In genomic region chr1:46134660-46135331, GRCh38 we compare ENCODE assay signal across 9 cellular contexts. TPM values are rescaled to one million over a fixed set of nuclear protein-coding genes. Genes with fewer than 3 reads are reported as not detected.
DNase-seq lines count a peak whose midpoint lies in the region; ATAC-seq and TF ChIP-seq lines count a peak whose summit lies in the region.
"Had no signal": no experiment of that assay in that cellular context is flagged by ENCODE, and none has a peak within 500 bp of the region (broad histone marks: within the 10 kb centered on the region; RNA-seq: fewer than 3 reads in every experiment).

No MANE protein-coding gene starts in this region.

- H3K27me3 ChIP-seq in RWPE2 (ENCODE audit: insufficient read depth, poor library complexity, severe bottlenecking) = no peaks in the 10 kb centered on the region
- H3K27me3 ChIP-seq in Peyer's patch = no peaks in the 10 kb centered on the region
- peaks cover 24% of the 10 kb centered on the region for H3K27me3 ChIP-seq in CD8-positive, alpha-beta memory T cell (ENCODE audit: insufficient read depth, low read length, poor library complexity, severe bottlenecking)

- H3K27ac Mint-ChIP-seq in CD8-positive, alpha-beta memory T cell = no peak overlapping the region
- H3K27ac Mint-ChIP-seq: T-helper 1 cell treated with Interleukin-12 subunit alpha and Interleukin-12 subunit beta and Interleukin-4 antibody, amounts not matched to agents 30 μg/mL and 1 μg/mL, for 36 hours had no signal

- peak; percentile 48 for DNase-seq in COR-L47 (lab: John Stamatoyannopoulos, UW)
- no peak for DNase-seq in RWPE2 (ENCODE audit: low spot score)
- DNase-seq in kidney tubule cell (ENCODE audit: low spot score) = peak; percentile 66
- DNase-seq in SW 1271 (lab: John Stamatoyannopoulos, UW) = no peak
- DNase-seq in Peyer's patch = no peak
- DNase-seq in CD8-positive, alpha-beta memory T cell = no peak

- peak overlapping the region in 1 of 7 donors; percentile 19 for H3K4me3 Mint-ChIP-seq in CD8-positive, alpha-beta memory T cell

- H3K27ac ChIP-seq in RWPE2 (ENCODE audit: poor library complexity, severe bottlenecking) (peak overlapping the region; percentile 79), Peyer's patch (peak overlapping the region in 2 of 4 donors; percentile 21 to 96)
- H3K27ac ChIP-seq in CD8-positive, alpha-beta memory T cell (ENCODE audit: low read depth, low read length) = no peak overlapping the region

- H3K36me3 ChIP-seq in RWPE2 (ENCODE audit: low read depth) (no peaks in the 10 kb centered on the region), Peyer's patch (no peaks in the 10 kb centered on the region)
- H3K36me3 ChIP-seq in CD8-positive, alpha-beta memory T cell (ENCODE audit: insufficient read depth, low read length) = no peaks in the 10 kb centered on the region

- H3K9me3 ChIP-seq in RWPE2 (ENCODE audit: severe bottlenecking) = no peaks in the 10 kb centered on the region
- H3K9me3 ChIP-seq in Peyer's patch = no peaks in the 10 kb centered on the region
- no peaks in the 10 kb centered on the region for H3K9me3 ChIP-seq in CD8-positive, alpha-beta memory T cell (ENCODE audit: low read length)

- ATAC-seq in RWPE2 (ENCODE audit: low read depth) (peak; percentile 35), GM18519 (IDR thresholded peaks at IDR 0.05; ENCODE audit: low FRiP score, unreplicated experiment) (no peak)

- peaks cover 27 to 40% (median 35%) of the 10 kb centered on the region in 3 donors for H3K4me1 Mint-ChIP-seq in CD8-positive, alpha-beta memory T cell

- POLR2A ChIA-PET in CD8-positive, alpha-beta memory T cell (lab: Charles Lee) = no interaction called here

- H3K4me3 ChIP-seq in RWPE2 (ENCODE audit: severe bottlenecking) (no peak overlapping the region), Peyer's patch (no peak overlapping the region)
- no peak overlapping the region for H3K4me3 ChIP-seq in CD8-positive, alpha-beta memory T cell (ENCODE audit: low read length)

- peaks cover 0 to 11% (median 0%) of the 10 kb centered on the region in 3 donors for H3K36me3 Mint-ChIP-seq in CD8-positive, alpha-beta memory T cell

- no peaks in the 10 kb centered on the region for H3K9me3 Mint-ChIP-seq in CD8-positive, alpha-beta memory T cell
- H3K9me3 Mint-ChIP-seq: T-helper 1 cell treated with Interleukin-12 subunit alpha and Interleukin-12 subunit beta and Interleukin-4 antibody, amounts not matched to agents 30 μg/mL and 1 μg/mL, for 36 hours had no signal

- TF ChIP-seq POLR2A in Peyer's patch (IDR thresholded peaks at IDR 0.05) = no peak

- TF ChIP-seq EP300 in Ishikawa (IDR thresholded peaks at IDR 0.05; ENCODE audit: borderline replicate concordance) = peak; percentile 42; the same call in 1 of the 2 replicates

- CTCF ChIA-PET in CD8-positive, alpha-beta memory T cell (lab: Charles Lee) = no interaction called here

- TF ChIP-seq CTCF in RWPE2 (IDR thresholded peaks at IDR 0.05; ENCODE audit: poor library complexity, severe bottlenecking) (no peak), Peyer's patch (IDR thresholded peaks at IDR 0.05) (no peak)

- TF ChIP-seq RAD21 in Ishikawa (IDR thresholded peaks at IDR 0.05; ENCODE audit: low read depth) = no peak

- H3K4me1 ChIP-seq in RWPE2 (ENCODE audit: insufficient read depth, poor library complexity, severe bottlenecking) (peaks cover 17% of the 10 kb centered on the region), Peyer's patch (peaks cover 0 to 10% (median 2%) of the 10 kb centered on the region in 4 donors)
- peaks cover 17% of the 10 kb centered on the region for H3K4me1 ChIP-seq in CD8-positive, alpha-beta memory T cell (ENCODE audit: insufficient read depth, low read length)

- peaks cover 14 to 35% of the 10 kb centered on the region in 2 donors for H3K27me3 Mint-ChIP-seq in CD8-positive, alpha-beta memory T cell

TF ChIP-seq in Ishikawa, 13 proteins besides CTCF, POLR2A, EP300 and RAD21:
- TF ChIP-seq NFIC (IDR thresholded peaks at IDR 0.05) (peak; percentile 78; the same call in 1 of the 2 replicates), REST (IDR thresholded peaks at IDR 0.05; ENCODE audit: low read depth) (no peak), CEBPB (IDR thresholded peaks at IDR 0.05) (0 out of 2 replicates have a peak, but pooled peaks have one; percentile 6)
TF ChIP-seq in Ishikawa: peak in this region for 2.

RNA-seq across cellular contexts. Expression of gene PIK3R3, which starts 2.4 kb away (rescaled TPM):
- 10 to 100 TPM in 1 of 4 donors, 1 to 10 TPM in 3; 2.8 to 12.4 (median 6.4) TPM for total RNA-seq in Peyer's patch
- total RNA-seq in CD8-positive, alpha-beta memory T cell = 1 to 10 TPM; 4.3 to 4.7 TPM
- 3.3 TPM for polyA plus RNA-seq in CD8-positive, alpha-beta memory T cell

RNA-seq across cellular contexts. Expression of gene TSPAN1, which starts 40.1 kb away (rescaled TPM):
- total RNA-seq in Peyer's patch = 100 to 1,000 TPM in 3 of 4 donors, 1 to 10 TPM in 1; 4.1 to 229 (median 192) TPM
- not detected for total RNA-seq in CD8-positive, alpha-beta memory T cell
- not detected for polyA plus RNA-seq in CD8-positive, alpha-beta memory T cell

RNA-seq across cellular contexts. Expression of gene P3R3URF, which starts 41.5 kb away (rescaled TPM):
- total RNA-seq in Peyer's patch = not detected
- total RNA-seq in CD8-positive, alpha-beta memory T cell = not detected
- polyA plus RNA-seq in CD8-positive, alpha-beta memory T cell = not detected

Comparison
In these comparisons a context has a peak if more than half of its experiments do, and no peak if none do; other contexts are left out.
1. DNase-seq: peak in COR-L47 (single experiment) and kidney tubule cell (single experiment); none in RWPE2 (single experiment), SW 1271 (0 of 2), Peyer's patch (0 of 3) and CD8-positive, alpha-beta memory T cell (0 of 5).
2. RNA of gene TSPAN1, which starts 40.1 kb away (total RNA-seq): 4.1 to 229 TPM in Peyer's patch; not detected in CD8-positive, alpha-beta memory T cell; every median in the first group is over 4 times any median in the second.